15 cellular contexts compared by ENCODE assay signal in genomic region chr3:65833761-65834505, GRCh38.
DNase-seq lines count a peak whose midpoint lies in the region; ATAC-seq and TF ChIP-seq lines count a peak whose summit lies in the region.
"Had no signal": no experiment of that assay in that cellular context is flagged by ENCODE, and none has a peak within 500 bp of the region (broad histone marks: within the 10 kb centered on the region; RNA-seq: fewer than 3 reads in every experiment).

No MANE protein-coding gene starts in this region.

- H3K9me3 Mint-ChIP-seq in CD4-positive, alpha-beta T cell, result peaks cover 6% of the 10 kb centered on the region

- no peak for TF ChIP-seq CTCF in epithelial cell of proximal tubule (conservative IDR thresholded peaks at IDR 0.05; ENCODE audit: low read depth, low read length)
- no peak for TF ChIP-seq CTCF in CD4-positive, alpha-beta T cell (IDR thresholded peaks at IDR 0.05)

- peak; percentile 44 for ATAC-seq in GM19351 (IDR thresholded peaks at IDR 0.05; ENCODE audit: unreplicated experiment)
- ATAC-seq in CD4-positive, alpha-beta T cell (ENCODE audit: poor library complexity), result no peak
- ATAC-seq: left cardiac atrium; Panc1; stimulated activated naive CD8-positive, alpha-beta T cell treated with anti-CD3 and anti-CD28 coated beads, Interleukin-15, amount 100 ng/mL, for 72 hours had no signal

- H3K27ac Mint-ChIP-seq in CD4-positive, alpha-beta T cell, result no peak overlapping the region
- H3K27ac Mint-ChIP-seq: stimulated activated naive CD8-positive, alpha-beta T cell treated with anti-CD3 and anti-CD28 coated beads, Interleukin-15, amount 100 ng/mL, for 72 hours had no signal

- CTCF ChIA-PET in CD4-positive, alpha-beta T cell (lab: Charles Lee), result no interaction called here

- H3K4me1 Mint-ChIP-seq in CD4-positive, alpha-beta T cell (ENCODE audit: low read depth), result no peaks in the 10 kb centered on the region
- H3K4me1 Mint-ChIP-seq: stimulated activated naive CD8-positive, alpha-beta T cell treated with anti-CD3 and anti-CD28 coated beads, Interleukin-15, amount 100 ng/mL, for 72 hours had no signal

- no peak overlapping the region for H3K4me3 ChIP-seq in epithelial cell of proximal tubule (ENCODE audit: low read depth, low read length)

- no peaks in the 10 kb centered on the region for H3K27me3 ChIP-seq in CD4-positive, alpha-beta T cell (ENCODE audit: control insufficient read depth, insufficient read depth, low read length)
- H3K27me3 ChIP-seq: neutrophil had no signal

- peak; percentile 57 for DNase-seq in RPMI7951 (ENCODE audit: low read depth)
- DNase-seq in epithelial cell of proximal tubule (ENCODE audit: low read depth), result peak; percentile 41
- peak; percentile 88 for DNase-seq in renal cortical epithelial cell (ENCODE audit: low read depth)
- DNase-seq in CD4-positive, alpha-beta T cell, result no peak
- no peak for DNase-seq in NCI-H524 (lab: John Stamatoyannopoulos, UW)
- no peak for DNase-seq in stimulated activated CD4-positive, alpha-beta T cell treated with anti-CD3 and anti-CD28 coated beads, Interleukin-1b, Interleukin-23, amount 100 ng/mL, for 48 hours
- no peak for DNase-seq in activated T-cell treated with anti-CD3 and anti-CD28 coated beads, Interleukin-2, amount 50 U/mL, for 1 hour
- DNase-seq: activated CD8-positive, alpha-beta memory T cell treated with anti-CD3 and anti-CD28 coated beads, Interleukin-2, amount 50 U/mL, for 48 hours; amygdala; DMS 273 treated with DMSO at 0.1 percent for 48 hours; left cardiac atrium; stimulated activated naive CD8-positive, alpha-beta T cell treated with anti-CD3 and anti-CD28 coated beads, Interleukin-15, amount 100 ng/mL, for 72 hours had no signal

- H3K27me3 Mint-ChIP-seq in CD4-positive, alpha-beta T cell, result no peaks in the 10 kb centered on the region
- H3K27me3 Mint-ChIP-seq: stimulated activated naive CD8-positive, alpha-beta T cell treated with anti-CD3 and anti-CD28 coated beads, Interleukin-15, amount 100 ng/mL, for 72 hours had no signal

- no peak overlapping the region for H3K27ac ChIP-seq in CD4-positive, alpha-beta T cell (ENCODE audit: low read depth, low read length)
- H3K27ac ChIP-seq: neutrophil had no signal

- H3K4me3 Mint-ChIP-seq in CD4-positive, alpha-beta T cell, result no peak overlapping the region
- H3K4me3 Mint-ChIP-seq: stimulated activated naive CD8-positive, alpha-beta T cell treated with anti-CD3 and anti-CD28 coated beads, Interleukin-15, amount 100 ng/mL, for 72 hours had no signal

- H3K36me3 Mint-ChIP-seq in CD4-positive, alpha-beta T cell (ENCODE audit: low read depth), result no peaks in the 10 kb centered on the region

- intact Hi-C loops in CD4-positive, alpha-beta T cell (cut with DNase I, micrococcal nuclease), result no loop called here

- H3K9me3 ChIP-seq in CD4-positive, alpha-beta T cell (ENCODE audit: control insufficient read depth, low read length), result no peaks in the 10 kb centered on the region
- H3K9me3 ChIP-seq: neutrophil had no signal

- POLR2A ChIA-PET in CD4-positive, alpha-beta T cell (lab: Charles Lee), result no interaction called here

Comparison
In these comparisons a context has a peak if more than half of its experiments do, and no peak if none do; other contexts are left out.
1. DNase-seq: peak in RPMI7951 (single experiment), epithelial cell of proximal tubule (single experiment) and renal cortical epithelial cell (single experiment); none in CD4-positive, alpha-beta T cell (0 of 10), NCI-H524 (0 of 2), stimulated activated CD4-positive, alpha-beta T cell treated with anti-CD3 and anti-CD28 coated beads, Interleukin-1b, Interleukin-23, amount 100 ng/mL, for 48 hours (single experiment) and activated T-cell treated with anti-CD3 and anti-CD28 coated beads, Interleukin-2, amount 50 U/mL, for 1 hour (single experiment).